In the genomic region with DNA sequence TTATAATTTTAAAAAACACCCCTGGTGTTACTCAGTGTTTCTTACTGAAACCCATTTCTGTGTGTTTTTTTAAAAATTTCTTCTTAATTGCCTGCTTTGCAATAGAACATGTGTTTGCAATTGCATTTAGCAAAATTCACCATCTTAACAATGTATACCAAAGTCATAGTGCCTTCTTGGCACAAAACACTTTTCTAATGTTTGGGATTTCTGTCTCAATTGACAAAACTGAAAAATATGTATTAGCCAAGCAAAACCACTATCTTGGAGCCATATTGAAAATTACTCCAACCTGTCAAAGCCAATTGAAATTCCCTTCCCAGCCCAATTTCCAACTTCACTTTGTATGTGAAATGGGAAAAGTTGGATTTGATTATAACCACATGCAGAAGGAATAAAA, we compare ENCODE assay signal across 10 cellular contexts.
"Had no signal": no experiment of that assay in that cellular context is flagged by ENCODE, and none has a peak within 500 bp of the region (broad histone marks: within the 10 kb centered on the region; RNA-seq: fewer than 3 reads in every experiment).

No MANE protein-coding gene starts in this region.

- H3K36me3 ChIP-seq: HAP-1 had no signal

- H3K9me3 Mint-ChIP-seq: HFFc6, IgD-negative memory B cell had no signal

- H3K27ac ChIP-seq: GM23248, HL-60 had no signal

- H3K36me3 Mint-ChIP-seq: IgD-negative memory B cell had no signal

- H3K4me1 Mint-ChIP-seq: IgD-negative memory B cell had no signal

- H3K9me3 ChIP-seq: HAP-1 had no signal

- H3K27me3 Mint-ChIP-seq: IgD-negative memory B cell had no signal

- H3K4me3 Mint-ChIP-seq: HFFc6, IgD-negative memory B cell had no signal

- H3K4me3 ChIP-seq: GM23248, HAP-1 had no signal

- DNase-seq: GM23248, GOT3, H7, HFFc6, KBM-7 had no signal

- H3K9ac ChIP-seq: GM23248 had no signal

- ATAC-seq: HCT116, HepG2 had no signal
